ENCODE assay signal across 10 cellular contexts in genomic region chr1:59298710-59299346, GRCh38. TPM values are rescaled to one million over a fixed set of nuclear protein-coding genes. Genes with fewer than 3 reads are reported as not detected.
DNase-seq lines count a peak whose midpoint lies in the region; ATAC-seq, FAIRE-seq and TF ChIP-seq lines count a peak whose summit lies in the region.
"Had no signal": no experiment of that assay in that cellular context is flagged by ENCODE, and none has a peak within 500 bp of the region (broad histone marks: within the 10 kb centered on the region; RNA-seq: fewer than 3 reads in every experiment).

No MANE protein-coding gene starts in this region.

- no peak overlapping the region for H3K4me2 ChIP-seq in hepatocyte

- no peak for TF ChIP-seq POLR2A in GM12891 (IDR thresholded peaks at IDR 0.05; ENCODE audit: low read depth, low read length)

- H3K36me3 Mint-ChIP-seq in stimulated activated effector memory CD8-positive, alpha-beta T cell treated with anti-CD3 and anti-CD28 coated beads, Interleukin-12 subunit alpha, Interleukin-12 subunit beta, amount 100 ng/mL, for 72 hours: no peaks in the 10 kb centered on the region

- no peaks in the 10 kb centered on the region for H4K20me1 ChIP-seq in hepatocyte (ENCODE audit: insufficient read depth, poor library complexity, severe bottlenecking)

- WGBS in hepatocyte (ENCODE audit: low lambda C conversion rate, missing lambda C conversion rate): 92% methylated on average over 6 of the region's 6 CpGs

- DNase-seq in GM12891 (ENCODE audit: insufficient read length, low spot score): no peak
- DNase-seq in RCC 7860 (ENCODE audit: low spot score): peak; percentile 56
- DNase-seq in hepatocyte (ENCODE audit: low spot score): peak; percentile 35
- no peak for DNase-seq in stimulated activated effector memory CD8-positive, alpha-beta T cell treated with anti-CD3 and anti-CD28 coated beads, Interleukin-12 subunit alpha, Interleukin-12 subunit beta, amount 100 ng/mL, for 72 hours (ENCODE audit: low spot score in 2 of 2)
- no peak for DNase-seq in NCI-H526 treated with DMSO at 0.1 percent for 48 hours (lab: John Stamatoyannopoulos, UW)
- no peak for DNase-seq in activated naive CD4-positive, alpha-beta T cell (lab: John Stamatoyannopoulos, UW)
- DNase-seq: activated CD8-positive, alpha-beta T cell treated with anti-CD3 and anti-CD28 coated beads, Interleukin-2, amount 10 ng/mL, durations not matched to agents 7 days and 5 days; stimulated activated CD4-positive, alpha-beta T cell treated with anti-CD3 and anti-CD28 coated beads, Interleukin-4, amount 100 ng/mL, for 1 hour had no signal

- no peaks in the 10 kb centered on the region for H3K27me3 ChIP-seq in hepatocyte

- no peaks in the 10 kb centered on the region for H3K79me2 ChIP-seq in hepatocyte

- H3K27ac ChIP-seq in hepatocyte: peak overlapping the region; percentile 99

- peak overlapping the region; percentile 86 for H3K4me3 Mint-ChIP-seq in stimulated activated effector memory CD8-positive, alpha-beta T cell treated with anti-CD3 and anti-CD28 coated beads, Interleukin-12 subunit alpha, Interleukin-12 subunit beta, amount 100 ng/mL, for 72 hours

- ATAC-seq in stimulated activated effector memory CD8-positive, alpha-beta T cell treated with anti-CD3 and anti-CD28 coated beads, Interleukin-12 subunit alpha, Interleukin-12 subunit beta, amount 100 ng/mL, for 72 hours: no peak
- no peak for ATAC-seq in HG02798 (IDR thresholded peaks at IDR 0.05; ENCODE audit: poor library complexity, unreplicated experiment)
- no peak for ATAC-seq in HG03039 (IDR thresholded peaks at IDR 0.05; ENCODE audit: unreplicated experiment)
- ATAC-seq: activated CD8-positive, alpha-beta T cell treated with anti-CD3 and anti-CD28 coated beads, Interleukin-2, amount 10 ng/mL, durations not matched to agents 7 days and 5 days had no signal

- no peak overlapping the region for H3K4me3 ChIP-seq in hepatocyte

- H3K9me2 ChIP-seq in hepatocyte (replicated peaks; ENCODE audit: insufficient read depth): no peaks in the 10 kb centered on the region

- no peak for TF ChIP-seq CTCF in hepatocyte (IDR thresholded peaks at IDR 0.05; ENCODE audit: poor library complexity)

- FAIRE-seq in GM12891 (lab: Jason Lieb, UNC) (peak; percentile 20), RCC 7860 (lab: Jason Lieb, UNC) (no peak)

- no peak overlapping the region for H2AFZ ChIP-seq in hepatocyte

- H3K9me3 ChIP-seq in hepatocyte (ENCODE audit: low read depth): no peaks in the 10 kb centered on the region

- H3K4me1 Mint-ChIP-seq in stimulated activated effector memory CD8-positive, alpha-beta T cell treated with anti-CD3 and anti-CD28 coated beads, Interleukin-12 subunit alpha, Interleukin-12 subunit beta, amount 100 ng/mL, for 72 hours: peaks cover 21% of the 10 kb centered on the region

- peaks cover 4% of the 10 kb centered on the region for H3K9me3 Mint-ChIP-seq in stimulated activated effector memory CD8-positive, alpha-beta T cell treated with anti-CD3 and anti-CD28 coated beads, Interleukin-12 subunit alpha, Interleukin-12 subunit beta, amount 100 ng/mL, for 72 hours

- H3K4me1 ChIP-seq in hepatocyte (ENCODE audit: insufficient read depth): peaks cover 16% of the 10 kb centered on the region

- H3K36me3 ChIP-seq in hepatocyte (replicated peaks; ENCODE audit: insufficient read depth, low read depth): no peaks in the 10 kb centered on the region

- peak overlapping the region; percentile 94 for H3K27ac Mint-ChIP-seq in stimulated activated effector memory CD8-positive, alpha-beta T cell treated with anti-CD3 and anti-CD28 coated beads, Interleukin-12 subunit alpha, Interleukin-12 subunit beta, amount 100 ng/mL, for 72 hours

TF ChIP-seq in GM12891, 5 proteins besides CTCF, POLR2A, EP300 and RAD21:
- no peak for TF ChIP-seq POLR2AphosphoS5 (IDR thresholded peaks at IDR 0.05; ENCODE audit: low read depth, low read length)

RNA-seq across cellular contexts. Expression of gene FGGY, which starts 1.9 kb away (rescaled TPM):
- 9.6 TPM for polyA plus RNA-seq in GM12891 (2012; ENCODE audit: low read depth, missing spikeins)
- total RNA-seq in hepatocyte: 13.8 and 20.6 TPM in 2 replicates
- 18.0 and 25.5 TPM in 2 replicates for polyA plus RNA-seq in hepatocyte

Comparison
In these comparisons a context has a peak if more than half of its experiments do, and no peak if none do; other contexts are left out.
1. DNase-seq: peak in RCC 7860 (single experiment) and hepatocyte (single experiment); none in GM12891 (single experiment), stimulated activated effector memory CD8-positive, alpha-beta T cell treated with anti-CD3 and anti-CD28 coated beads, Interleukin-12 subunit alpha, Interleukin-12 subunit beta, amount 100 ng/mL, for 72 hours (0 of 2), NCI-H526 treated with DMSO at 0.1 percent for 48 hours (single experiment) and activated naive CD4-positive, alpha-beta T cell (0 of 4).